1 cellular context compared by ENCODE assay signal in genomic region chr3:29594261-29594660, GRCh38.
TF ChIP-seq lines count a peak whose summit lies in the region.

No MANE protein-coding gene starts in this region.

TF ChIP-seq in IMR-90, 13 proteins besides CTCF, POLR2A, EP300 and RAD21 (continued from another document):
- no peak for TF ChIP-seq ELK1 (IDR thresholded peaks at IDR 0.05; ENCODE audit: borderline replicate concordance, low read depth, low read length)
